In genomic region chrX:45765726-45766125, GRCh38 we compare ENCODE assay signal across 13 cellular contexts.
DNase-seq lines count a peak whose midpoint lies in the region; ATAC-seq and TF ChIP-seq lines count a peak whose summit lies in the region.
"Had no signal": no experiment of that assay in that cellular context is flagged by ENCODE, and none has a peak within 500 bp of the region (broad histone marks: within the 10 kb centered on the region; RNA-seq: fewer than 3 reads in every experiment).

No MANE protein-coding gene starts in this region.

- H3K27ac Mint-ChIP-seq in T-helper 2 cell treated with Interferon-gamma antibody and Interleukin-4, amounts not matched to agents 5 μg/mL and 100 μg/mL, for 36 hours = no peak overlapping the region
- H3K27ac Mint-ChIP-seq in central memory CD8-positive, alpha-beta T cell (ENCODE audit: low read depth) = peak overlapping the region; percentile 98

- H3K9me3 Mint-ChIP-seq in T-helper 2 cell treated with Interferon-gamma antibody and Interleukin-4, amounts not matched to agents 5 μg/mL and 100 μg/mL, for 36 hours = no peaks in the 10 kb centered on the region
- H3K9me3 Mint-ChIP-seq in central memory CD8-positive, alpha-beta T cell = no peaks in the 10 kb centered on the region
- H3K9me3 Mint-ChIP-seq: brain had no signal

- peak; percentile 34 for ATAC-seq in central memory CD8-positive, alpha-beta T cell (replicated peaks; ENCODE audit: extremely low read depth, poor library complexity, severe bottlenecking)
- ATAC-seq in HG03175 (IDR thresholded peaks at IDR 0.05; ENCODE audit: unreplicated experiment) = no peak
- ATAC-seq: right lobe of liver had no signal

- peaks cover 39% of the 10 kb centered on the region for H3K36me3 Mint-ChIP-seq in T-helper 2 cell treated with Interferon-gamma antibody and Interleukin-4, amounts not matched to agents 5 μg/mL and 100 μg/mL, for 36 hours (ENCODE audit: low read depth)
- peaks cover 16% of the 10 kb centered on the region for H3K36me3 Mint-ChIP-seq in central memory CD8-positive, alpha-beta T cell (ENCODE audit: insufficient read depth)
- H3K36me3 Mint-ChIP-seq: brain had no signal

- peak overlapping the region; percentile 38 for H3K4me3 Mint-ChIP-seq in T-helper 2 cell treated with Interferon-gamma antibody and Interleukin-4, amounts not matched to agents 5 μg/mL and 100 μg/mL, for 36 hours
- H3K4me3 Mint-ChIP-seq in central memory CD8-positive, alpha-beta T cell = peak overlapping the region; percentile 64

- H3K4me3 ChIP-seq in skeletal muscle cell (ENCODE audit: low read depth, low read length) = peak overlapping the region; percentile 58
- H3K4me3 ChIP-seq: right lobe of liver had no signal

- H3K27me3 Mint-ChIP-seq in T-helper 2 cell treated with Interferon-gamma antibody and Interleukin-4, amounts not matched to agents 5 μg/mL and 100 μg/mL, for 36 hours (ENCODE audit: low read depth) = no peaks in the 10 kb centered on the region
- H3K27me3 Mint-ChIP-seq in central memory CD8-positive, alpha-beta T cell = no peaks in the 10 kb centered on the region
- H3K27me3 Mint-ChIP-seq: brain had no signal

- DNase-seq in T-helper 2 cell treated with Interferon-gamma antibody and Interleukin-4, amounts not matched to agents 5 μg/mL and 100 μg/mL, for 36 hours (ENCODE audit: low spot score) = no peak
- DNase-seq in T-helper 2 cell (no peak), skeletal muscle cell (ENCODE audit: low read depth) (no peak), NCI-H510A (lab: John Stamatoyannopoulos, UW) (no peak), UCSD-AML1 (lab: John Stamatoyannopoulos, UW; ENCODE audit: unreplicated experiment) (no peak)
- no peak for DNase-seq in central memory CD8-positive, alpha-beta T cell (ENCODE audit: low spot score in 2 of 2)
- DNase-seq: ACHN, foreskin melanocyte, NCI-H187, right lobe of liver had no signal

- peaks cover 52% of the 10 kb centered on the region for H3K4me1 Mint-ChIP-seq in T-helper 2 cell treated with Interferon-gamma antibody and Interleukin-4, amounts not matched to agents 5 μg/mL and 100 μg/mL, for 36 hours (ENCODE audit: low read depth)
- peaks cover 51% of the 10 kb centered on the region for H3K4me1 Mint-ChIP-seq in central memory CD8-positive, alpha-beta T cell

TF ChIP-seq in PFSK-1, 5 proteins besides CTCF, POLR2A, EP300 and RAD21:
- TF ChIP-seq TAF1 (IDR thresholded peaks at IDR 0.05; ENCODE audit: borderline replicate concordance, insufficient read depth, low read length) (no peak), POLR2AphosphoS5 (IDR thresholded peaks at IDR 0.05; ENCODE audit: low read depth, low read length) (0 out of 2 replicates have a peak, but pooled peaks have one; percentile 40)
- TF ChIP-seq, protein P1, sequence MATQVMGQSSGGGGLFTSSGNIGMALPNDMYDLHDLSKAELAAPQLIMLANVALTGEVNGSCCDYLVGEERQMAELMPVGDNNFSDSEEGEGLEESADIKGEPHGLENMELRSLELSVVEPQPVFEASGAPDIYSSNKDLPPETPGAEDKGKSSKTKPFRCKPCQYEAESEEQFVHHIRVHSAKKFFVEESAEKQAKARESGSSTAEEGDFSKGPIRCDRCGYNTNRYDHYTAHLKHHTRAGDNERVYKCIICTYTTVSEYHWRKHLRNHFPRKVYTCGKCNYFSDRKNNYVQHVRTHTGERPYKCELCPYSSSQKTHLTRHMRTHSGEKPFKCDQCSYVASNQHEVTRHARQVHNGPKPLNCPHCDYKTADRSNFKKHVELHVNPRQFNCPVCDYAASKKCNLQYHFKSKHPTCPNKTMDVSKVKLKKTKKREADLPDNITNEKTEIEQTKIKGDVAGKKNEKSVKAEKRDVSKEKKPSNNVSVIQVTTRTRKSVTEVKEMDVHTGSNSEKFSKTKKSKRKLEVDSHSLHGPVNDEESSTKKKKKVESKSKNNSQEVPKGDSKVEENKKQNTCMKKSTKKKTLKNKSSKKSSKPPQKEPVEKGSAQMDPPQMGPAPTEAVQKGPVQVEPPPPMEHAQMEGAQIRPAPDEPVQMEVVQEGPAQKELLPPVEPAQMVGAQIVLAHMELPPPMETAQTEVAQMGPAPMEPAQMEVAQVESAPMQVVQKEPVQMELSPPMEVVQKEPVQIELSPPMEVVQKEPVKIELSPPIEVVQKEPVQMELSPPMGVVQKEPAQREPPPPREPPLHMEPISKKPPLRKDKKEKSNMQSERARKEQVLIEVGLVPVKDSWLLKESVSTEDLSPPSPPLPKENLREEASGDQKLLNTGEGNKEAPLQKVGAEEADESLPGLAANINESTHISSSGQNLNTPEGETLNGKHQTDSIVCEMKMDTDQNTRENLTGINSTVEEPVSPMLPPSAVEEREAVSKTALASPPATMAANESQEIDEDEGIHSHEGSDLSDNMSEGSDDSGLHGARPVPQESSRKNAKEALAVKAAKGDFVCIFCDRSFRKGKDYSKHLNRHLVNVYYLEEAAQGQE (IDR thresholded peaks at IDR 0.05; ENCODE audit: insufficient read depth in 1 of 2, low read depth in 2 of 2, low read length in 2 of 2) = no peak
